Comparison of ENCODE assay signal across 17 cellular contexts in the genomic region with DNA sequence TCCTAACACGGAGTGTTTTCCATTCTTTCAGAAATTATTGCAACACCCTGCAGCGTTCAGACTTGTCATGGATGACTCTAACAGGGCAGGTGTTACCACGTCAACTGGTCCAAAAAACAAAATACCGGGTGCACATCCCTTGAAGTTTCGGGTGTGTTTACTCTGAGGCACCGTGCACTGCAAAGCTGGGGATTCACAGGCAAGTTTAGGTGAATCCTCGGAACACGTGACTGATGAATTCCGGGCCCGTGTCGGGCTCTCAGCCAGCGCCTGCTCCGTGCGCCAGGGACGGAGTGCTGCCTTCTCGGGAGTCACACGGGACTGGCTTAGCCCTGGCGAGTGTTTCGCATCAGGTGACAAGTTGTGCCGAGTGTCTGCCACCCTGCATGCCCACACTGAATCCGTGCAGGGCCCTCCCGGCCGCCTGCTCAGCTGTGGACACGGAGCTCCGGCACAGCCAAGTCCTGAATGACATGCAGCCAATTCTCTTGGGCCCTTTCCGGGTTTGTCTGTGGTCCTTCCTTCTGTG.
DNase-seq lines count a peak whose midpoint lies in the region; ATAC-seq and TF ChIP-seq lines count a peak whose summit lies in the region.
"Had no signal": no experiment of that assay in that cellular context is flagged by ENCODE, and none has a peak within 500 bp of the region (broad histone marks: within the 10 kb centered on the region; RNA-seq: fewer than 3 reads in every experiment).

No MANE protein-coding gene starts in this region.

- DNase-seq in body of pancreas (no peak), cardiac muscle cell (ENCODE audit: low read depth in 1 of 2, low spot score in 1 of 2) (no peak), psoas muscle (peak; percentile 25 to 64), Calu3 (no peak), omental fat pad (ENCODE audit: low spot score) (no peak), NCI-H2227 treated with DMSO at 0.1 percent for 48 hours (lab: John Stamatoyannopoulos, UW) (no peak)
- no peak for DNase-seq in stimulated activated CD4-positive, alpha-beta T cell treated with anti-CD3 and anti-CD28 coated beads, Interleukin-4, amount 100 ng/mL, for 4 hours
- DNase-seq: activated naive CD4-positive, alpha-beta T cell; amygdala; CD4-positive, alpha-beta memory T cell; DND-41; NCI-H446 treated with DMSO at 0.1 percent for 48 hours; occipital lobe; SHP77; stimulated activated CD4-positive, alpha-beta T cell treated with anti-CD3 and anti-CD28 coated beads, Interleukin-4, amount 100 ng/mL, for 24 hours had no signal

- intact Hi-C loops in body of pancreas (cut with DNase I) = no loop called here
- intact Hi-C loops in psoas muscle (cut with DNase I) = no loop called here
- intact Hi-C loops in Calu3 (cut with micrococcal nuclease; ENCODE audit: unreplicated experiment) = no loop called here

- no peak overlapping the region for H3K4me3 ChIP-seq in BLaER1
- no peak overlapping the region for H3K4me3 ChIP-seq in body of pancreas
- H3K4me3 ChIP-seq in cardiac muscle cell = no peak overlapping the region
- H3K4me3 ChIP-seq in psoas muscle = no peak overlapping the region
- H3K4me3 ChIP-seq: thoracic aorta had no signal

- WGBS in body of pancreas, 2 donors = 81 to 85% methylated on average over 8 to 26 of the region's 26 CpGs
- 9 to 23% (median 15%) methylated on average over 26 of the region's 26 CpGs for WGBS in psoas muscle, 3 donors

- H3K4me3 Mint-ChIP-seq in Calu3 (ENCODE audit: low read depth, unreplicated experiment) = no peak overlapping the region
- H3K4me3 Mint-ChIP-seq: CD4-positive, alpha-beta memory T cell had no signal

- peaks cover 65% of the 10 kb centered on the region for H3K4me1 ChIP-seq in BLaER1
- no peaks in the 10 kb centered on the region for H3K4me1 ChIP-seq in body of pancreas
- peaks cover 35% of the 10 kb centered on the region for H3K4me1 ChIP-seq in cardiac muscle cell (ENCODE audit: low read depth)
- H3K4me1 ChIP-seq in psoas muscle = no peaks in the 10 kb centered on the region

- peaks cover 65% of the 10 kb centered on the region for H3K27me3 Mint-ChIP-seq in Calu3 (ENCODE audit: unreplicated experiment)

- ATAC-seq in body of pancreas (peak; percentile 36), psoas muscle (peak; percentile 27 to 88 (median 56)), omental fat pad (ENCODE audit: low FRiP score) (no peak)

- H3K4me1 Mint-ChIP-seq in Calu3 (ENCODE audit: low read depth, unreplicated experiment) = no peaks in the 10 kb centered on the region
- H3K4me1 Mint-ChIP-seq: CD4-positive, alpha-beta memory T cell had no signal

- H3K27ac ChIP-seq in BLaER1 (no peak overlapping the region), body of pancreas (peak overlapping the region in 1 of 4 donors; percentile 8), cardiac muscle cell (peak overlapping the region; percentile 73), psoas muscle (no peak overlapping the region)
- H3K27ac ChIP-seq: thoracic aorta had no signal

- H3K27me3 ChIP-seq in BLaER1 (peaks cover 38% of the 10 kb centered on the region), body of pancreas (no peaks in the 10 kb centered on the region), cardiac muscle cell (no peaks in the 10 kb centered on the region), psoas muscle (ENCODE audit: insufficient read depth in 3 of 3, low read length in 2 of 3) (peaks cover 0 to 6% (median 0%) of the 10 kb centered on the region in 3 donors)

- H3K36me3 ChIP-seq in BLaER1 (no peaks in the 10 kb centered on the region), body of pancreas (replicated peaks in 1 of 2; ENCODE audit: insufficient read depth in 1 of 2, low read depth in 2 of 2) (no peaks in the 10 kb centered on the region), cardiac muscle cell (no peaks in the 10 kb centered on the region), psoas muscle (ENCODE audit: insufficient read depth in 1 of 2, low read depth in 1 of 2) (no peaks in the 10 kb centered on the region)
- H3K36me3 ChIP-seq: thoracic aorta had no signal

- peak overlapping the region; percentile 71 for H3K4me2 ChIP-seq in BLaER1

- no peak for TF ChIP-seq POLR2A in body of pancreas (IDR thresholded peaks at IDR 0.05)

- H3K27ac Mint-ChIP-seq in Calu3 (ENCODE audit: unreplicated experiment) = no peak overlapping the region
- H3K27ac Mint-ChIP-seq: CD4-positive, alpha-beta memory T cell had no signal

- CTCF ChIA-PET in Calu3 (lab: Charles Lee) = no interaction called here

- H3K9me3 Mint-ChIP-seq in Calu3 (ENCODE audit: low read depth, unreplicated experiment) = no peaks in the 10 kb centered on the region

- H3K9me3 ChIP-seq in BLaER1 (no peaks in the 10 kb centered on the region), body of pancreas (no peaks in the 10 kb centered on the region), cardiac muscle cell (ENCODE audit: low read depth) (no peaks in the 10 kb centered on the region), psoas muscle (no peaks in the 10 kb centered on the region)
- H3K9me3 ChIP-seq: thoracic aorta had no signal

- H3K36me3 Mint-ChIP-seq in Calu3 (ENCODE audit: insufficient read depth, unreplicated experiment) = no peaks in the 10 kb centered on the region
- H3K36me3 Mint-ChIP-seq: CD4-positive, alpha-beta memory T cell had no signal

- H3K9ac ChIP-seq in BLaER1 = no peak overlapping the region

- no peaks in the 10 kb centered on the region for H4K20me1 ChIP-seq in BLaER1

- no TSS peak for BruUV-seq in Calu3 (replicated peaks; lab: Mats Ljungman, UMichigan)

- TF ChIP-seq CTCF in body of pancreas (IDR thresholded peaks at IDR 0.05) (no peak), cardiac muscle cell (IDR thresholded peaks at IDR 0.05; ENCODE audit: low read depth, low read length) (no peak), psoas muscle (IDR thresholded peaks at IDR 0.05) (no peak), Calu3 (IDR thresholded peaks at IDR 0.05; ENCODE audit: unreplicated experiment) (no peak), omental fat pad (IDR thresholded peaks at IDR 0.05) (no peak)

Comparison
In these comparisons a context has a peak if more than half of its experiments do, and no peak if none do; other contexts are left out.
1. DNase-seq: peak in psoas muscle (2 of 2); none in body of pancreas (0 of 4), cardiac muscle cell (0 of 2), Calu3 (single experiment), omental fat pad (single experiment), NCI-H2227 treated with DMSO at 0.1 percent for 48 hours (single experiment) and stimulated activated CD4-positive, alpha-beta T cell treated with anti-CD3 and anti-CD28 coated beads, Interleukin-4, amount 100 ng/mL, for 4 hours (0 of 2).